Comparison of ENCODE assay signal across 20 cellular contexts in the genomic region with DNA sequence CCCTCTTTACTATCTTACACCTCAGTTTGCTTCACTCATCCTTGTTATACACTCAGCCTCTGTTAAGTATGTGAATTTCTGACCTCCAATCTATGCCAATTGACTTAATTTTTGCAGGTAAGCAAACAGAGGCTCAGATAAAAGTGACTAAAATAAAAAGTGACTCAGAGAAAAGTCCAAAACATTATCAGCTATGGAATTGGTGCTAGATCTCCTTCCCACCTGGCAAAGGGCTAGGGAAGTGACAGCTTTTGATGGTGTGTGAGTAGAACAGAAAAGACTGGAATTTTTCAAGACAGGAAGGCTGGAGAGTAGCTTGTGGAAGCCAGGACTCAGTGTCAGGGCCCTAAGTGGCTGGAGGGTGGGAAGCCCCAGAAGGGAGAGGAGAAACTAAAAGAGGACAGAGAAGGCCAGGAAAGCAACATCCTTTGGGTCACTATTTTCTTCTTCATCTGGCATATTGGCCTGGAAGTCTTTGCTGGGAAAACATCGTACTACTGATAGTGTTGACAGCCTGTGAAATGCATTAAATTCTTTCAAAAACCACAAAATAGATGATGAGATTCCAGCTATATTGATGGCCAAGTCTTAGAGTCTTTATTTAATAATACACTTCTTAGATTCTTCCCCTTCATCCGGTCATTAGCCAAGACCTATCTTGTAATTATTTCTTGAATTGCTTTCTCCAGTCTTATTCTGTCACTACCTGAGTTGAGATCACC.
A peak's percentile ranks its signal among the peaks of the same experiment; 100 is the strongest.
DNase-seq lines count a peak whose midpoint lies in the region; ATAC-seq, FAIRE-seq and TF ChIP-seq lines count a peak whose summit lies in the region.
"Had no signal": no experiment of that assay in that cellular context is flagged by ENCODE, and none has a peak within 500 bp of the region (broad histone marks: within the 10 kb centered on the region; RNA-seq: fewer than 3 reads in every experiment).

No MANE protein-coding gene starts in this region.

- H3K27ac ChIP-seq in SK-N-SH (ENCODE audit: low read depth in 2 of 2, low read length in 1 of 2) (no peak overlapping the region), astrocyte (ENCODE audit: low read depth, low read length) (no peak overlapping the region), pancreas (no peak overlapping the region)
- H3K27ac ChIP-seq: 22Rv1, BLaER1 had no signal

- H3K4me3 ChIP-seq in SK-N-SH (ENCODE audit: low read depth in 2 of 2, low read length in 1 of 2) (no peak overlapping the region), astrocyte (ENCODE audit: insufficient read depth, low read depth, low read length) (no peak overlapping the region), pancreas (no peak overlapping the region)
- H3K4me3 ChIP-seq: BLaER1, GM23338 had no signal

- no peak overlapping the region for H3K4me3 Mint-ChIP-seq in astrocyte (ENCODE audit: unreplicated experiment)
- H3K4me3 Mint-ChIP-seq: CD14-positive monocyte; CD4-positive, alpha-beta memory T cell; GM23338; HFFc6 had no signal

- no peaks in the 10 kb centered on the region for H3K79me2 ChIP-seq in SK-N-SH (ENCODE audit: insufficient read depth)
- no peaks in the 10 kb centered on the region for H3K79me2 ChIP-seq in astrocyte (ENCODE audit: insufficient read depth, low read length)

- ATAC-seq in SK-N-SH treated with all-trans-retinoic acid at 6 μM for 48 hours (no peak), pancreas (peak in 3 of 4 donors; percentile 30 to 75 (median 65)), GM18520 (IDR thresholded peaks at IDR 0.05; ENCODE audit: unreplicated experiment) (no peak)
- ATAC-seq: GM23338, HCT116 had no signal

- TF ChIP-seq EP300 in SK-N-SH (IDR thresholded peaks at IDR 0.05; ENCODE audit: borderline replicate concordance in 1 of 2, low read depth in 1 of 2, low read length in 1 of 2), result no peak

- DNase-seq in SK-N-SH (no peak), astrocyte (ENCODE audit: low read depth) (peak; percentile 41), pancreas (peak in 1 of 6 donors; percentile 16), cardiac septum (ENCODE audit: low spot score) (no peak), NCI-H2196 (lab: John Stamatoyannopoulos, UW; ENCODE audit: unreplicated experiment) (no peak)
- DNase-seq: CD4-positive, alpha-beta memory T cell; DMS153; DMS79; GDM1; HFFc6 had no signal

- H3K9me2 ChIP-seq in SK-N-SH, result no peaks in the 10 kb centered on the region

- H3K27me3 Mint-ChIP-seq in astrocyte (ENCODE audit: low read depth, unreplicated experiment), result no peaks in the 10 kb centered on the region

- intact Hi-C loops in pancreas (cut with DNase I), result no loop called here
- intact Hi-C loops in cardiac septum (cut with DNase I), result no loop called here

- FAIRE-seq in astrocyte (lab: Jason Lieb, UNC), result no peak
- FAIRE-seq in pancreas (lab: Jason Lieb, UNC), result no peak
- FAIRE-seq: GM12892, GM18507, H54 had no signal

- no peak overlapping the region for H3K9ac ChIP-seq in SK-N-SH
- no peak overlapping the region for H3K9ac ChIP-seq in astrocyte (ENCODE audit: low read length)
- H3K9ac ChIP-seq: BLaER1 had no signal

- peaks cover 4% of the 10 kb centered on the region for H3K9me3 Mint-ChIP-seq in astrocyte (ENCODE audit: unreplicated experiment)
- H3K9me3 Mint-ChIP-seq: HFFc6 had no signal

- H3K36me3 ChIP-seq in SK-N-SH (replicated peaks in 1 of 2; ENCODE audit: control insufficient read depth in 1 of 2, insufficient read depth in 2 of 2, low read length in 1 of 2) (no peaks in the 10 kb centered on the region), astrocyte (ENCODE audit: insufficient read depth, low read length) (no peaks in the 10 kb centered on the region), pancreas (no peaks in the 10 kb centered on the region)
- H3K36me3 ChIP-seq: BLaER1 had no signal

- TF ChIP-seq CTCF in SK-N-SH (IDR thresholded peaks at IDR 0.05), result no peak
- no peak for TF ChIP-seq CTCF in astrocyte (IDR thresholded peaks at IDR 0.05; ENCODE audit: insufficient read depth, low read depth, low read length)
- TF ChIP-seq CTCF in pancreas (IDR thresholded peaks at IDR 0.05), result no peak

- no peak for TF ChIP-seq RAD21 in SK-N-SH (IDR thresholded peaks at IDR 0.05; ENCODE audit: low read length)

- H3K27me3 ChIP-seq in SK-N-SH (ENCODE audit: insufficient read depth) (no peaks in the 10 kb centered on the region), astrocyte (ENCODE audit: insufficient read depth, low read length) (no peaks in the 10 kb centered on the region), pancreas (no peaks in the 10 kb centered on the region)
- H3K27me3 ChIP-seq: BLaER1 had no signal

- H3K36me3 Mint-ChIP-seq in astrocyte (ENCODE audit: low read depth, unreplicated experiment), result no peaks in the 10 kb centered on the region
- H3K36me3 Mint-ChIP-seq: CD14-positive monocyte; CD4-positive, alpha-beta memory T cell had no signal

- H3K4me2 ChIP-seq in SK-N-SH, result no peak overlapping the region
- H3K4me2 ChIP-seq in astrocyte (ENCODE audit: low read length), result no peak overlapping the region
- H3K4me2 ChIP-seq: BLaER1, GM23338 had no signal

- POLR2A ChIA-PET in SK-N-SH (lab: Yijun Ruan, JAX), result interaction anchor here (0.9 kb wide), 1 partner anchor 15 kb away, joined by 3 read pairs; no protein-coding TSS in a partner anchor

- no peak overlapping the region for H3K27ac Mint-ChIP-seq in astrocyte (ENCODE audit: unreplicated experiment)
- H3K27ac Mint-ChIP-seq: CD14-positive monocyte; CD4-positive, alpha-beta memory T cell; GM23338; HFFc6 had no signal

- H3F3A ChIP-seq in SK-N-SH (replicated peaks; ENCODE audit: insufficient read depth), result no peaks in the 10 kb centered on the region

- H3K9me3 ChIP-seq in SK-N-SH, result no peaks in the 10 kb centered on the region
- peaks cover 4% of the 10 kb centered on the region for H3K9me3 ChIP-seq in astrocyte (ENCODE audit: insufficient read depth, low read depth, low read length)
- no peaks in the 10 kb centered on the region for H3K9me3 ChIP-seq in pancreas
- H3K9me3 ChIP-seq: BLaER1 had no signal

- H2AFZ ChIP-seq in SK-N-SH (ENCODE audit: low read depth) (no peak overlapping the region), astrocyte (ENCODE audit: low read depth, low read length) (no peak overlapping the region)
- H2AFZ ChIP-seq: GM23338 had no signal

- CTCF ChIA-PET in SK-N-SH (lab: Yijun Ruan, JAX), result no interaction called here

- 33% methylated on average over 2 of the region's 2 CpGs for WGBS in SK-N-SH (ENCODE audit: low lambda C conversion rate)
- 62 to 69% methylated on average over 2 of the region's 2 CpGs for WGBS in pancreas, 2 donors

- H4K20me1 ChIP-seq in SK-N-SH (ENCODE audit: insufficient read depth) (no peaks in the 10 kb centered on the region), astrocyte (ENCODE audit: insufficient read depth, low read length) (no peaks in the 10 kb centered on the region)
- H4K20me1 ChIP-seq: BLaER1 had no signal

- peaks cover 0 to 15% of the 10 kb centered on the region in 2 experiments; a peak in 2 of 4 replicates for H3K4me1 ChIP-seq in SK-N-SH (ENCODE audit: control insufficient read depth in 1 of 2, insufficient read depth in 2 of 2, low read depth in 1 of 2, low read length in 1 of 2)
- no peaks in the 10 kb centered on the region for H3K4me1 ChIP-seq in astrocyte (ENCODE audit: insufficient read depth, low read length)
- peaks cover 0 to 5% (median 0%) of the 10 kb centered on the region in 3 donors for H3K4me1 ChIP-seq in pancreas
- H3K4me1 ChIP-seq: BLaER1 had no signal

- H3K4me1 Mint-ChIP-seq in astrocyte (ENCODE audit: low read depth, unreplicated experiment), result peaks cover 3% of the 10 kb centered on the region
- H3K4me1 Mint-ChIP-seq: CD14-positive monocyte; CD4-positive, alpha-beta memory T cell; GM23338 had no signal

TF ChIP-seq in SK-N-SH treated with all-trans-retinoic acid at 6 μM for 48 hours, 23 proteins besides CTCF, POLR2A, EP300 and RAD21:
- TF ChIP-seq RARB (CRISPR knock-in tag; IDR thresholded peaks at IDR 0.05), result no peak
- peak; percentile 65 for TF ChIP-seq ISL1 (CRISPR knock-in tag; IDR thresholded peaks at IDR 0.05)
- no peak for TF ChIP-seq ZFP3 (CRISPR knock-in tag; IDR thresholded peaks at IDR 0.05)

TF ChIP-seq in SK-N-SH, 30 proteins besides CTCF, POLR2A, EP300 and RAD21:
- TF ChIP-seq ELF1 (IDR thresholded peaks at IDR 0.05) (no peak), FOSL2 (IDR thresholded peaks at IDR 0.05; ENCODE audit: borderline replicate concordance, low read depth) (no peak), MEF2A (IDR thresholded peaks at IDR 0.05; ENCODE audit: borderline replicate concordance, low read depth) (no peak), JUND (IDR thresholded peaks at IDR 0.05) (no peak), NRF1 (IDR thresholded peaks at IDR 0.05; ENCODE audit: low read depth, low read length) (no peak)
- TF ChIP-seq, protein P1, sequence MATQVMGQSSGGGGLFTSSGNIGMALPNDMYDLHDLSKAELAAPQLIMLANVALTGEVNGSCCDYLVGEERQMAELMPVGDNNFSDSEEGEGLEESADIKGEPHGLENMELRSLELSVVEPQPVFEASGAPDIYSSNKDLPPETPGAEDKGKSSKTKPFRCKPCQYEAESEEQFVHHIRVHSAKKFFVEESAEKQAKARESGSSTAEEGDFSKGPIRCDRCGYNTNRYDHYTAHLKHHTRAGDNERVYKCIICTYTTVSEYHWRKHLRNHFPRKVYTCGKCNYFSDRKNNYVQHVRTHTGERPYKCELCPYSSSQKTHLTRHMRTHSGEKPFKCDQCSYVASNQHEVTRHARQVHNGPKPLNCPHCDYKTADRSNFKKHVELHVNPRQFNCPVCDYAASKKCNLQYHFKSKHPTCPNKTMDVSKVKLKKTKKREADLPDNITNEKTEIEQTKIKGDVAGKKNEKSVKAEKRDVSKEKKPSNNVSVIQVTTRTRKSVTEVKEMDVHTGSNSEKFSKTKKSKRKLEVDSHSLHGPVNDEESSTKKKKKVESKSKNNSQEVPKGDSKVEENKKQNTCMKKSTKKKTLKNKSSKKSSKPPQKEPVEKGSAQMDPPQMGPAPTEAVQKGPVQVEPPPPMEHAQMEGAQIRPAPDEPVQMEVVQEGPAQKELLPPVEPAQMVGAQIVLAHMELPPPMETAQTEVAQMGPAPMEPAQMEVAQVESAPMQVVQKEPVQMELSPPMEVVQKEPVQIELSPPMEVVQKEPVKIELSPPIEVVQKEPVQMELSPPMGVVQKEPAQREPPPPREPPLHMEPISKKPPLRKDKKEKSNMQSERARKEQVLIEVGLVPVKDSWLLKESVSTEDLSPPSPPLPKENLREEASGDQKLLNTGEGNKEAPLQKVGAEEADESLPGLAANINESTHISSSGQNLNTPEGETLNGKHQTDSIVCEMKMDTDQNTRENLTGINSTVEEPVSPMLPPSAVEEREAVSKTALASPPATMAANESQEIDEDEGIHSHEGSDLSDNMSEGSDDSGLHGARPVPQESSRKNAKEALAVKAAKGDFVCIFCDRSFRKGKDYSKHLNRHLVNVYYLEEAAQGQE (IDR thresholded peaks at IDR 0.05; ENCODE audit: low read depth, low read length), result no peak
- TF ChIP-seq, protein P2, sequence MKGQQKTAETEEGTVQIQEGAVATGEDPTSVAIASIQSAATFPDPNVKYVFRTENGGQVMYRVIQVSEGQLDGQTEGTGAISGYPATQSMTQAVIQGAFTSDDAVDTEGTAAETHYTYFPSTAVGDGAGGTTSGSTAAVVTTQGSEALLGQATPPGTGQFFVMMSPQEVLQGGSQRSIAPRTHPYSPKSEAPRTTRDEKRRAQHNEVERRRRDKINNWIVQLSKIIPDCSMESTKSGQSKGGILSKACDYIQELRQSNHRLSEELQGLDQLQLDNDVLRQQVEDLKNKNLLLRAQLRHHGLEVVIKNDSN (IDR thresholded peaks at IDR 0.05; ENCODE audit: borderline replicate concordance, low read depth), result no peak

Comparison
In these comparisons a context has a peak if more than half of its experiments do, and no peak if none do; other contexts are left out.
1. ATAC-seq: peak in pancreas (3 of 4); none in SK-N-SH treated with all-trans-retinoic acid at 6 μM for 48 hours (single experiment) and GM18520 (single experiment).